Comparison of ENCODE assay signal across 19 cellular contexts in the genomic region with DNA sequence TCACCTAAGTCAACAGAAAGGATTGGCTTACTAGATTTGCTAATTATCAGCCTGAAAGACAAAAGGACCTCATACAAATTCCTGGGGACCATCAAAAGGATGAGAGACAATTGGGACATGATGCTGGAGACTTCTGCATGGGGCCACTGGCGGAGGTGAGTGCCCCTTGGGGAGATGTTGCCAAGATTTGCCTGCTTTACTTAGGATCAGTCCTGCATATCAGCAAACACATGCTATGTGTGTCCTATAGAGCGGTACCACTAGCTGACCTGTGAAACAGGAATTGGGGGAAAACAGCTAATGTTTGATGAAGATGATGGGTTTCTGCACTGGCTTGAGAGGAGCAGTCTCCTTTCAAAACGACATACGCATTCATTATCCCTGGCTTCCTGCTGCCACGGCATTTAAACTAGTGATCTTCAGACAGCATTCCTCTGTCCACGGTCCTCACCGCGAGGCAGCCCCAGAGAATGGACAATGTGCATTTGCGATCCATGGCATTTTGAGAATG.
DNase-seq lines count a peak whose midpoint lies in the region; ATAC-seq and TF ChIP-seq lines count a peak whose summit lies in the region.
"Had no signal": no experiment of that assay in that cellular context is flagged by ENCODE, and none has a peak within 500 bp of the region (broad histone marks: within the 10 kb centered on the region; RNA-seq: fewer than 3 reads in every experiment).

No MANE protein-coding gene starts in this region.

- DNase-seq in DMS114 treated with DMSO at 0.1 percent for 48 hours (lab: John Stamatoyannopoulos, UW; ENCODE audit: unreplicated experiment), result peak; percentile 86
- peak; percentile 18 for DNase-seq in brain microvascular endothelial cell
- DNase-seq in iPS-NIHi11 (ENCODE audit: low spot score), result peak; percentile 42
- no peak for DNase-seq in activated CD4-positive, alpha-beta T cell treated with anti-CD3 and anti-CD28 coated beads, Interleukin-2, amount 50 U/mL, for 4 hours
- no peak for DNase-seq in omental fat pad (ENCODE audit: low spot score)
- DNase-seq in NCI-H2029 treated with DMSO at 0.1 percent for 48 hours (lab: John Stamatoyannopoulos, UW), result no peak
- DNase-seq: adrenal gland; CD4-positive, alpha-beta T cell; erythroblast; head of caudate nucleus; left ventricle myocardium superior; naive B cell; NCI-H1048; NCI-H2227 treated with DMSO at 0.1 percent for 48 hours had no signal

- H3K4me3 ChIP-seq in HUES64 (ENCODE audit: low read length) (peak overlapping the region; percentile 0; the same call in 1 of the 2 replicates), brain microvascular endothelial cell (ENCODE audit: low read depth, low read length) (no peak overlapping the region)
- H3K4me3 ChIP-seq: adrenal gland, coronary artery, GM12878, vagina had no signal

- TF ChIP-seq CTCF in brain microvascular endothelial cell (IDR thresholded peaks at IDR 0.05; ENCODE audit: low read depth, low read length, missing control alignments) (no peak), omental fat pad (IDR thresholded peaks at IDR 0.05) (no peak)

- H3K27ac ChIP-seq in HUES64 (ENCODE audit: low read depth, low read length), result peak overlapping the region; percentile 91
- H3K27ac ChIP-seq in brain microvascular endothelial cell, result no peak overlapping the region
- H3K27ac ChIP-seq: adrenal gland, coronary artery, vagina had no signal

- WGBS in HUES64, result 5% methylated on average over 9 of the region's 9 CpGs

- in situ Hi-C loops in brain microvascular endothelial cell (cut with HindIII; ENCODE audit: low pct_ligation_motif_present, low sequenced_read_pairs), result no loop called here

- no peak overlapping the region for H3K9ac ChIP-seq in HUES64 (ENCODE audit: low read depth, low read length)

- peaks cover 46% of the 10 kb centered on the region for H3K4me1 ChIP-seq in HUES64 (ENCODE audit: insufficient read depth, low read length)
- H3K4me1 ChIP-seq: adrenal gland, vagina had no signal

- H3K36me3 ChIP-seq in HUES64 (ENCODE audit: insufficient read depth, low read length), result no peaks in the 10 kb centered on the region
- H3K36me3 ChIP-seq in brain microvascular endothelial cell (replicated peaks), result no peaks in the 10 kb centered on the region
- H3K36me3 ChIP-seq: adrenal gland, vagina had no signal

- no peaks in the 10 kb centered on the region for H3K9me3 ChIP-seq in HUES64 (ENCODE audit: insufficient read depth, low read depth, low read length)
- H3K9me3 ChIP-seq: adrenal gland, vagina had no signal

- no peak for ATAC-seq in omental fat pad (ENCODE audit: low FRiP score)
- ATAC-seq in HG02981 (IDR thresholded peaks at IDR 0.05; ENCODE audit: unreplicated experiment), result no peak
- ATAC-seq: GM12878, left ventricle myocardium superior had no signal

- H3K27me3 ChIP-seq in HUES64 (ENCODE audit: insufficient read depth, low read length) (no peaks in the 10 kb centered on the region), brain microvascular endothelial cell (replicated peaks) (no peaks in the 10 kb centered on the region)
- H3K27me3 ChIP-seq: adrenal gland, vagina had no signal

Comparison
In these comparisons a context has a peak if more than half of its experiments do, and no peak if none do; other contexts are left out.
1. DNase-seq: peak in DMS114 treated with DMSO at 0.1 percent for 48 hours (single experiment), brain microvascular endothelial cell (single experiment) and iPS-NIHi11 (single experiment); none in activated CD4-positive, alpha-beta T cell treated with anti-CD3 and anti-CD28 coated beads, Interleukin-2, amount 50 U/mL, for 4 hours (0 of 2), omental fat pad (single experiment) and NCI-H2029 treated with DMSO at 0.1 percent for 48 hours (single experiment).